ENCODE assay signal across 19 cellular contexts in genomic region chr16:54050281-54051210, GRCh38.
DNase-seq lines count a peak whose midpoint lies in the region; ATAC-seq and TF ChIP-seq lines count a peak whose summit lies in the region.
"Had no signal": no experiment of that assay in that cellular context is flagged by ENCODE, and none has a peak within 500 bp of the region (broad histone marks: within the 10 kb centered on the region; RNA-seq: fewer than 3 reads in every experiment).

No MANE protein-coding gene starts in this region.

- intact Hi-C loops in lower leg skin (cut with DNase I; ENCODE audit: low total_unique reads) (no loop called here), body of pancreas (cut with DNase I) (no loop called here), transverse colon (cut with DNase I; ENCODE audit: low total_unique reads) (no loop called here)

- no peak overlapping the region for H4K91ac ChIP-seq in mesenchymal stem cell (ENCODE audit: low read length)

- peak overlapping the region; percentile 93 for H3K27ac ChIP-seq in GM23338 (ENCODE audit: low read depth)
- H3K27ac ChIP-seq in VCaP = peak overlapping the region; percentile 43
- H3K27ac ChIP-seq in mesenchymal stem cell (ENCODE audit: low read length, poor library complexity, severe bottlenecking) = no peak overlapping the region
- H3K27ac ChIP-seq in body of pancreas = no peak overlapping the region
- no peak overlapping the region for H3K27ac ChIP-seq in transverse colon
- H3K27ac ChIP-seq: KMS-11, SJCRH30 had no signal

- no peak overlapping the region for H2AK5ac ChIP-seq in mesenchymal stem cell (ENCODE audit: low read length, severe bottlenecking)

- H3K4me2 ChIP-seq in GM23338 (peak overlapping the region; percentile 53), mesenchymal stem cell (ENCODE audit: low read length, poor library complexity, severe bottlenecking) (no peak overlapping the region)
- H3K4me2 ChIP-seq: KMS-11 had no signal

- H3K9me3 ChIP-seq in mesenchymal stem cell (ENCODE audit: control insufficient read depth, low read length) (no peaks in the 10 kb centered on the region), body of pancreas (no peaks in the 10 kb centered on the region), transverse colon (no peaks in the 10 kb centered on the region)
- H3K9me3 ChIP-seq: SJCRH30 had no signal

- H3K23ac ChIP-seq in mesenchymal stem cell (ENCODE audit: low read length in 2 of 2) = no peak overlapping the region

- H2BK12ac ChIP-seq in mesenchymal stem cell (ENCODE audit: low read length in 2 of 2) = no peak overlapping the region

- 78% methylated on average over 4 of the region's 8 CpGs for WGBS in mesenchymal stem cell
- WGBS in lower leg skin, 2 donors = 67 to 69% methylated on average over 8 of the region's 8 CpGs
- WGBS in body of pancreas, 2 donors = 62 to 70% methylated on average over 8 of the region's 8 CpGs
- WGBS in transverse colon (ENCODE audit: low coverage in 1 of 2), 2 donors = 78 to 79% methylated on average over 7 to 8 of the region's 8 CpGs

- peak overlapping the region; percentile 28 for H4K8ac ChIP-seq in mesenchymal stem cell (ENCODE audit: low read length)

- no peaks in the 10 kb centered on the region for H3K36me3 ChIP-seq in GM23338 (ENCODE audit: insufficient read depth)
- peaks cover 0 to 5% of the 10 kb centered on the region in 2 experiments for H3K36me3 ChIP-seq in mesenchymal stem cell (ENCODE audit: control insufficient read depth in 1 of 2, insufficient read depth in 2 of 2, low read depth in 1 of 2, low read length in 2 of 2)
- H3K36me3 ChIP-seq in body of pancreas (replicated peaks in 1 of 2; ENCODE audit: insufficient read depth in 1 of 2, low read depth in 2 of 2) = no peaks in the 10 kb centered on the region
- H3K36me3 ChIP-seq in transverse colon = no peaks in the 10 kb centered on the region
- H3K36me3 ChIP-seq: SJCRH30 had no signal

- H3K27me3 ChIP-seq in GM23338 (ENCODE audit: insufficient read depth) = no peaks in the 10 kb centered on the region
- no peaks in the 10 kb centered on the region for H3K27me3 ChIP-seq in mesenchymal stem cell (ENCODE audit: control insufficient read depth in 1 of 2, insufficient read depth in 1 of 2, low read length in 2 of 2)
- no peaks in the 10 kb centered on the region for H3K27me3 ChIP-seq in body of pancreas
- no peaks in the 10 kb centered on the region for H3K27me3 ChIP-seq in transverse colon
- H3K27me3 ChIP-seq: SJCRH30 had no signal

- H3K4me1 ChIP-seq in GM23338 (ENCODE audit: insufficient read depth) (peaks cover 57% of the 10 kb centered on the region), mesenchymal stem cell (ENCODE audit: control insufficient read depth, insufficient read depth, low read depth, low read length) (no peaks in the 10 kb centered on the region), body of pancreas (no peaks in the 10 kb centered on the region), transverse colon (no peaks in the 10 kb centered on the region)
- H3K4me1 ChIP-seq: SJCRH30 had no signal

- H3K27me3 Mint-ChIP-seq in GM23338 (ENCODE audit: insufficient read depth, low read depth, poor library complexity) = peaks cover 1% of the 10 kb centered on the region
- H3K27me3 Mint-ChIP-seq: activated naive CD8-positive, alpha-beta T cell treated with anti-CD3 and anti-CD28 coated beads for 36 hours; B cell; naive B cell had no signal

- in situ Hi-C loops in transverse colon (cut with MboI; ENCODE audit: low pct_ligation_motif_present in 1 of 4, low pct_unique_long_range_greater_than_20kb in 1 of 4, low sequenced_read_pairs in 3 of 4) = no loop called here

- H2BK15ac ChIP-seq in mesenchymal stem cell (ENCODE audit: low read depth, poor library complexity, severe bottlenecking) = no peak overlapping the region

- H3K9ac ChIP-seq in mesenchymal stem cell (ENCODE audit: low read length) = no peak overlapping the region
- H3K9ac ChIP-seq: KMS-11 had no signal

- peaks cover 40% of the 10 kb centered on the region for H3K4me1 Mint-ChIP-seq in GM23338
- H3K4me1 Mint-ChIP-seq: B cell had no signal

- no peak overlapping the region for H3K14ac ChIP-seq in mesenchymal stem cell (ENCODE audit: low read length in 2 of 2)

- H2AFZ ChIP-seq in GM23338 = no peak overlapping the region
- H2AFZ ChIP-seq in mesenchymal stem cell (ENCODE audit: low read depth, low read length) = no peak overlapping the region

- TF ChIP-seq CTCF in GM23338 (conservative IDR thresholded peaks at IDR 0.05; ENCODE audit: low read depth in 2 of 2) (no peak), NB4 (IDR thresholded peaks at IDR 0.05; ENCODE audit: low read depth, low read length) (no peak), VCaP (conservative IDR thresholded peaks at IDR 0.05) (no peak), lower leg skin (IDR thresholded peaks at IDR 0.05) (no peak), body of pancreas (IDR thresholded peaks at IDR 0.05) (no peak), transverse colon (IDR thresholded peaks at IDR 0.05) (no peak)

- H3F3A ChIP-seq in GM23338 (replicated peaks; ENCODE audit: low read depth) = 0 out of 2 replicates have a peak, but pooled peaks cover 3% of the 10 kb centered on the region

- no peak overlapping the region for H2BK120ac ChIP-seq in mesenchymal stem cell (ENCODE audit: low read depth, low read length)

- no peak overlapping the region for H2BK5ac ChIP-seq in mesenchymal stem cell (ENCODE audit: low read depth, low read length, poor library complexity, severe bottlenecking)

- H3K79me2 ChIP-seq in GM23338 (replicated peaks; ENCODE audit: insufficient read depth) = no peaks in the 10 kb centered on the region

- H3K79me1 ChIP-seq in mesenchymal stem cell (replicated peaks; ENCODE audit: low read length, poor library complexity, severe bottlenecking) = no peaks in the 10 kb centered on the region

- peaks cover 7% of the 10 kb centered on the region; the same call in 2 of the 3 replicates for H3K36me3 Mint-ChIP-seq in GM23338 (ENCODE audit: low read depth)

- DNase-seq in GM23338 (ENCODE audit: low spot score) (peak; percentile 60), NB4 (ENCODE audit: low read depth) (peak; percentile 99), mesenchymal stem cell (peak; percentile 22), lower leg skin (ENCODE audit: low spot score in 2 of 2) (no peak), body of pancreas (no peak), transverse colon (no peak)
- DNase-seq: activated naive CD8-positive, alpha-beta T cell treated with anti-CD3 and anti-CD28 coated beads for 36 hours; central memory CD4-positive, alpha-beta T cell; naive B cell; NCI-H187; NCI-H748 treated with DMSO at 0.1 percent for 48 hours; right cardiac atrium; stimulated activated CD4-positive, alpha-beta T cell treated with anti-CD3 and anti-CD28 coated beads, Interleukin-4, amount 100 ng/mL, for 24 hours had no signal

- no peaks in the 10 kb centered on the region for H4K20me1 ChIP-seq in GM23338 (replicated peaks; ENCODE audit: insufficient read depth)

- peak; percentile 53 for ATAC-seq in GM23338
- ATAC-seq in body of pancreas = no peak
- ATAC-seq in HG03571 (IDR thresholded peaks at IDR 0.05; ENCODE audit: unreplicated experiment) = no peak
- ATAC-seq: left lobe of liver, right cardiac atrium had no signal

- no peak overlapping the region for H3K18ac ChIP-seq in mesenchymal stem cell (ENCODE audit: low read depth in 1 of 2, low read length in 2 of 2)

- H3K4me3 Mint-ChIP-seq in GM23338 = peak overlapping the region; percentile 21; the same call in 1 of the 3 replicates
- H3K4me3 Mint-ChIP-seq: activated naive CD8-positive, alpha-beta T cell treated with anti-CD3 and anti-CD28 coated beads for 36 hours; B cell; naive B cell had no signal

- H3K27ac Mint-ChIP-seq in GM23338 = peak overlapping the region; percentile 93
- H3K27ac Mint-ChIP-seq: activated naive CD8-positive, alpha-beta T cell treated with anti-CD3 and anti-CD28 coated beads for 36 hours; B cell had no signal

- TF ChIP-seq POLR2A in NB4 (IDR thresholded peaks at IDR 0.05; ENCODE audit: extremely low read depth, insufficient read length) (no peak), lower leg skin (IDR thresholded peaks at IDR 0.05) (no peak), body of pancreas (IDR thresholded peaks at IDR 0.05) (no peak), transverse colon (IDR thresholded peaks at IDR 0.05) (no peak)

- peak overlapping the region; percentile 14 for H3K4me3 ChIP-seq in GM23338
- peak overlapping the region; percentile 32 for H3K4me3 ChIP-seq in NB4 (ENCODE audit: low read depth, low read length)
- no peak overlapping the region for H3K4me3 ChIP-seq in mesenchymal stem cell (ENCODE audit: insufficient read depth in 1 of 2, low read depth in 1 of 2, low read length in 2 of 2)
- H3K4me3 ChIP-seq in lower leg skin (ENCODE audit: low read depth, poor library complexity, severe bottlenecking) = no peak overlapping the region
- H3K4me3 ChIP-seq in body of pancreas = no peak overlapping the region
- H3K4me3 ChIP-seq in transverse colon = no peak overlapping the region
- H3K4me3 ChIP-seq: SJCRH30 had no signal

- TF ChIP-seq EP300 in transverse colon (IDR thresholded peaks at IDR 0.05; ENCODE audit: low read depth) = no peak

- H3K9me2 ChIP-seq in GM23338 (ENCODE audit: insufficient read depth) = 0 out of 2 replicates have a peak, but pooled peaks cover 4% of the 10 kb centered on the region

- H3K4ac ChIP-seq in mesenchymal stem cell (ENCODE audit: low read depth in 1 of 2, low read length in 2 of 2) = no peak overlapping the region

- peaks cover 4% of the 10 kb centered on the region; the same call in 2 of the 3 replicates for H3K9me3 Mint-ChIP-seq in GM23338
- H3K9me3 Mint-ChIP-seq: activated naive CD8-positive, alpha-beta T cell treated with anti-CD3 and anti-CD28 coated beads for 36 hours; naive B cell had no signal

Comparison
In these comparisons a context has a peak if more than half of its experiments do, and no peak if none do; other contexts are left out.
1. DNase-seq: peak in GM23338 (single experiment), NB4 (single experiment) and mesenchymal stem cell (single experiment); none in lower leg skin (0 of 2), body of pancreas (0 of 4) and transverse colon (single experiment).
2. H3K27ac ChIP-seq: peak in GM23338 (single experiment) and VCaP (single experiment); none in mesenchymal stem cell (single experiment), body of pancreas (0 of 4) and transverse colon (0 of 4).
3. H3K4me3 ChIP-seq: peak in GM23338 (single experiment) and NB4 (single experiment); none in mesenchymal stem cell (0 of 2), lower leg skin (single experiment), body of pancreas (0 of 2) and transverse colon (0 of 4).